ENCODE assay signal across 6 cellular contexts in the genomic region with DNA sequence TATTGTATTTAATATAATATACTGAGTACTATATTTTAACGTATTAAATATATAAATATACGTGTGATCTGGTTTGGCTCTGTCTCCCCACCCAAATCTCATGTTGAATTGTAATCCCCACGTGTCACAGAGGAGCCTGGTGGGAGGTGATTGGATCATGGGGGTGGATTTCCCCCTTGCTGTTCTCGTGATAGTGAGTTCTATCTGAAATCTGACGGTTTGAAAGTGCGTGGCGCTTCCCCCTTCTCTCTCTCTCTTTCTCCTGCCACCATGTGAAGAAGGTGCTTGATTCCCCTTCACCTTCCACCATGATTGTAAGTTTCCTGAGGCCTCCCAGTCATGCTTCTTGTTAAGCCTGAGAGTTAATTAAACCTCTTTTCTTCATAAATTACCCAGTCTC. TPM values are rescaled to one million over a fixed set of nuclear protein-coding genes. Genes with fewer than 3 reads are reported as not detected.
DNase-seq lines count a peak whose midpoint lies in the region; ATAC-seq and TF ChIP-seq lines count a peak whose summit lies in the region.
"Not testable (repeated sequence)": the region's sequence is repeated elsewhere in the genome, so short reads cannot be mapped to it uniquely, and the experiment has no call there.

No MANE protein-coding gene starts in this region.

- not testable (repeated sequence) for H3K4me1 ChIP-seq in endodermal cell (ENCODE audit: control insufficient read depth, insufficient read depth, low read length)
- H3K4me1 ChIP-seq in lower lobe of right lung: peaks cover 28% of the 10 kb centered on the region

- DNase-seq in CD14-positive monocyte (ENCODE audit: low spot score); endodermal cell; stimulated activated naive B cell treated with anti-CD40 and anti-IgM and Interleukin-4, amounts not matched to agents 10 μg/mL and 1 μg/mL and 100 μg/mL, for 72 hours: not testable (repeated sequence)
- DNase-seq in lower lobe of right lung (peak; percentile 1), posterior vena cava (ENCODE audit: low spot score) (peak; percentile 8)

- H3K27ac Mint-ChIP-seq in CD14-positive monocyte (peak overlapping the region in 4 of 7 donors; percentile 46 to 54 (median 53)), endodermal cell (peak overlapping the region; percentile 52)
- peak overlapping the region; percentile 38 for H3K27ac Mint-ChIP-seq in activated T-helper 17 cell treated with anti-CD3 and anti-CD28 coated beads, Interleukin-2, amount 50 U/mL, for 72 hours
- peak overlapping the region; percentile 84 for H3K27ac Mint-ChIP-seq in stimulated activated naive B cell treated with anti-CD40 and anti-IgM and Interleukin-4, amounts not matched to agents 10 μg/mL and 1 μg/mL and 100 μg/mL, for 72 hours

- not testable (repeated sequence) for TF ChIP-seq CTCF in CD14-positive monocyte (IDR thresholded peaks at IDR 0.05); endodermal cell (conservative IDR thresholded peaks at IDR 0.05); lower lobe of right lung (IDR thresholded peaks at IDR 0.05)

- intact Hi-C loops in CD14-positive monocyte (cut with micrococcal nuclease): loop anchor here in 1 of 2 donors (10.0 kb wide), 1 partner anchor 75 kb away; no protein-coding TSS in a partner anchor
- intact Hi-C loops in lower lobe of right lung (cut with DNase I); posterior vena cava (cut with DNase I): not testable (repeated sequence)

- H3K4me3 Mint-ChIP-seq in CD14-positive monocyte; activated T-helper 17 cell treated with anti-CD3 and anti-CD28 coated beads, Interleukin-2, amount 50 U/mL, for 72 hours; endodermal cell; stimulated activated naive B cell treated with anti-CD40 and anti-IgM and Interleukin-4, amounts not matched to agents 10 μg/mL and 1 μg/mL and 100 μg/mL, for 72 hours: not testable (repeated sequence)

- not testable (repeated sequence) for H3K27me3 ChIP-seq in endodermal cell (ENCODE audit: control insufficient read depth, insufficient read depth, low read length, poor library complexity, severe bottlenecking); lower lobe of right lung (ENCODE audit: low read depth)

- ATAC-seq in activated T-helper 17 cell treated with anti-CD3 and anti-CD28 coated beads, Interleukin-2, amount 50 U/mL, for 72 hours (replicated peaks); lower lobe of right lung; stimulated activated naive B cell treated with anti-CD40 and anti-IgM and Interleukin-4, amounts not matched to agents 10 μg/mL and 1 μg/mL and 100 μg/mL, for 72 hours (replicated peaks): not testable (repeated sequence)

- not testable (repeated sequence) for H3K9me3 ChIP-seq in endodermal cell (ENCODE audit: control insufficient read depth, low read length); lower lobe of right lung

- not testable (repeated sequence) for H3K4me3 ChIP-seq in endodermal cell (ENCODE audit: low read length); lower lobe of right lung

- H3K9ac ChIP-seq in endodermal cell (ENCODE audit: extremely low read depth, low read length, poor library complexity, severe bottlenecking): not testable (repeated sequence)

- not testable (repeated sequence) for H3K27ac ChIP-seq in endodermal cell (ENCODE audit: low read depth, low read length); lower lobe of right lung

- H3K36me3 Mint-ChIP-seq in CD14-positive monocyte; activated T-helper 17 cell treated with anti-CD3 and anti-CD28 coated beads, Interleukin-2, amount 50 U/mL, for 72 hours (ENCODE audit: low read depth); endodermal cell (ENCODE audit: low read depth); stimulated activated naive B cell treated with anti-CD40 and anti-IgM and Interleukin-4, amounts not matched to agents 10 μg/mL and 1 μg/mL and 100 μg/mL, for 72 hours: not testable (repeated sequence)

- not testable (repeated sequence) for H3K36me3 ChIP-seq in endodermal cell (ENCODE audit: control insufficient read depth, insufficient read depth, low read length); lower lobe of right lung

- H3K9me3 Mint-ChIP-seq in CD14-positive monocyte; activated T-helper 17 cell treated with anti-CD3 and anti-CD28 coated beads, Interleukin-2, amount 50 U/mL, for 72 hours; endodermal cell; stimulated activated naive B cell treated with anti-CD40 and anti-IgM and Interleukin-4, amounts not matched to agents 10 μg/mL and 1 μg/mL and 100 μg/mL, for 72 hours: not testable (repeated sequence)

- WGBS in endodermal cell (ENCODE audit: insufficient coverage in 1 of 2, insufficient read length in 1 of 2), 2 experiments: 68 to 70% methylated on average over 2 to 5 of the region's 7 CpGs

- not testable (repeated sequence) for H3K27me3 Mint-ChIP-seq in CD14-positive monocyte (ENCODE audit: low read depth in 3 of 3); activated T-helper 17 cell treated with anti-CD3 and anti-CD28 coated beads, Interleukin-2, amount 50 U/mL, for 72 hours; endodermal cell (ENCODE audit: insufficient read depth); stimulated activated naive B cell treated with anti-CD40 and anti-IgM and Interleukin-4, amounts not matched to agents 10 μg/mL and 1 μg/mL and 100 μg/mL, for 72 hours

- peaks cover 10% of the 10 kb centered on the region for H3K4me1 Mint-ChIP-seq in CD14-positive monocyte
- H3K4me1 Mint-ChIP-seq in activated T-helper 17 cell treated with anti-CD3 and anti-CD28 coated beads, Interleukin-2, amount 50 U/mL, for 72 hours: peaks cover 15% of the 10 kb centered on the region
- H3K4me1 Mint-ChIP-seq in endodermal cell: peaks cover 17% of the 10 kb centered on the region
- peaks cover 25 to 36% of the 10 kb centered on the region in 2 donors for H3K4me1 Mint-ChIP-seq in stimulated activated naive B cell treated with anti-CD40 and anti-IgM and Interleukin-4, amounts not matched to agents 10 μg/mL and 1 μg/mL and 100 μg/mL, for 72 hours

RNA-seq across cellular contexts. Expression of gene NFKBIA, which starts 44.9 kb away (rescaled TPM):
- polyA plus RNA-seq in CD14-positive monocyte: 100 to 1,000 TPM; 868 to 935 TPM
- 100 to 1,000 TPM; 299 to 554 TPM for total RNA-seq in activated T-helper 17 cell treated with anti-CD3 and anti-CD28 coated beads, Interleukin-2, amount 50 U/mL, for 72 hours
- total RNA-seq in endodermal cell: 100 to 1,000 TPM; 148 to 188 TPM
- 64.2 TPM for polyA plus RNA-seq in endodermal cell (2013, experiment 1 of 2)
- 72.6 TPM for polyA plus RNA-seq in endodermal cell (2013, experiment 2 of 2)
- 331 TPM for total RNA-seq in lower lobe of right lung
- 100 to 1,000 TPM in 1 of 2 donors, 10 to 100 TPM in 1; 87.1 to 127 TPM for total RNA-seq in posterior vena cava
